ENCODE assay signal across 1 cellular context in genomic region chr3:23817508-23818223, GRCh38.
A peak's percentile ranks its signal among the peaks of the same experiment; 100 is the strongest.
TF ChIP-seq lines count a peak whose summit lies in the region.

No MANE protein-coding gene starts in this region.

TF ChIP-seq in K562, 482 proteins besides CTCF, POLR2A, EP300 and RAD21:
- TF ChIP-seq TCF3 (CRISPR knock-in tag; IDR thresholded peaks at IDR 0.05) = no peak
- TF ChIP-seq ZFP36 (IDR thresholded peaks at IDR 0.05; ENCODE audit: low read depth, low read length, partially characterized antibody) = peak; percentile 79
- no peak for TF ChIP-seq MTA3 (IDR thresholded peaks at IDR 0.05; ENCODE audit: borderline replicate concordance)
